18 cellular contexts compared by ENCODE assay signal in the genomic region with DNA sequence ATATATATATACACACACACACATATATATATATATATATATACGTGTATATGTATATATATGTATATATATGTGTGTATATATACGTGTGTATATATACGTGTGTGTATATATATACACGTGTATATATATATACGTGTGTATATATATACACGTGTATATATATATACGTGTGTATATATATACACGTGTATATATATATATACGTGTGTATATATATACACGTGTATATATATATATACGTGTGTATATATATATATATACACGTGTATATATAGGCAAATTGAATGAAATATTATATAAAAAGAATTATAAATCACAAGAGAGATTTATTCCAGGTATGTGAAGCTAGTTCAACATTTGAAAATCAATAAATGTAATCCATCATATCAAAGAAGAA. TPM values are rescaled to one million over a fixed set of nuclear protein-coding genes. Genes with fewer than 3 reads are reported as not detected.
"Had no signal": no experiment of that assay in that cellular context is flagged by ENCODE, and none has a peak within 500 bp of the region (broad histone marks: within the 10 kb centered on the region; RNA-seq: fewer than 3 reads in every experiment).

No MANE protein-coding gene starts in this region.

RNA-seq across cellular contexts. Expression of gene ADIRF, which starts 23.1 kb away (rescaled TPM):
- total RNA-seq: natural killer cell, occipital lobe had no signal
- polyA plus RNA-seq: neural cell had no signal

RNA-seq across cellular contexts. Expression of gene FAM25A, which starts 28.7 kb away (rescaled TPM):
- total RNA-seq: natural killer cell, occipital lobe, osteoblast, ovary, posterior vena cava, prostate gland, pulmonary artery endothelial cell, right atrium auricular region, sciatic nerve, stomach, subcutaneous adipose tissue, temporal lobe, thoracic aorta, thyroid gland, tibial nerve, upper lobe of left lung, ureter had no signal
- polyA plus RNA-seq: neural cell, ovary had no signal

RNA-seq across cellular contexts. Expression of gene SNCG, which starts 33.0 kb away (rescaled TPM):
- total RNA-seq: natural killer cell had no signal
